ENCODE assay signal across 13 cellular contexts in the genomic region with DNA sequence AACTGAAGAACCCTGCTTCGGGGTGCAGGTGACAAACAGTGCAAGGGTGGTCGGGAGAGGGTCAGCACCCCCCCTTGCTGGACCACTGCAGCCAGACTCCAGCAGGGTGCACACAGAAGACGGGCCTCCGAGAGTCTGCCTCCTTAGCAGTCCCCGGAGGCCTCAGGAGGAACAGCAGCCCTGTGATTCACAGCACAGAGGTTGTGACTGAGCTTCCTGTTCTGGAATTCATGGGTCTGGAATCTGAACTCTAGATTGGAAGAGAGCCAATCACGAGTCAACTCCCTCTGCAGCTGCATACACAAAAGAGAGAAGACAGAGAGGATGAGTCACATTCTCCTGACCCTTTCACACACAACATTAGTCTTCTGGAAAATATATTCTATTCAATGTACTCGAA.
DNase-seq lines count a peak whose midpoint lies in the region; ATAC-seq, FAIRE-seq and TF ChIP-seq lines count a peak whose summit lies in the region.
"Had no signal": no experiment of that assay in that cellular context is flagged by ENCODE, and none has a peak within 500 bp of the region (broad histone marks: within the 10 kb centered on the region; RNA-seq: fewer than 3 reads in every experiment).

No MANE protein-coding gene starts in this region.

- H3K4me2 ChIP-seq in PC-3 (ENCODE audit: low read length): no peak overlapping the region

- no peaks in the 10 kb centered on the region for H4K20me1 ChIP-seq in PC-3 (ENCODE audit: low read length)

- no peaks in the 10 kb centered on the region for H3F3A ChIP-seq in PC-3 (ENCODE audit: low read length, unreplicated experiment)

- H3K4me1 ChIP-seq in PC-3 (ENCODE audit: insufficient read depth, low read length) (peaks cover 3% of the 10 kb centered on the region; the same call in 1 of the 2 replicates), pancreas (no peaks in the 10 kb centered on the region), esophagus squamous epithelium (no peaks in the 10 kb centered on the region)
- H3K4me1 ChIP-seq: right atrium auricular region had no signal

- CTCF ChIA-PET in PC-3 (lab: Charles Lee): no interaction called here

- no peaks in the 10 kb centered on the region for H3K27me3 ChIP-seq in PC-3 (ENCODE audit: low read length)
- no peaks in the 10 kb centered on the region for H3K27me3 ChIP-seq in pancreas
- H3K27me3 ChIP-seq in esophagus squamous epithelium: no peaks in the 10 kb centered on the region
- H3K27me3 ChIP-seq: right atrium auricular region had no signal

- POLR2A ChIA-PET in PC-3 (lab: Charles Lee; ENCODE audit: unreplicated experiment): no interaction called here

- H3K9me3 ChIP-seq in PC-3 (ENCODE audit: low read length): no peaks in the 10 kb centered on the region
- no peaks in the 10 kb centered on the region for H3K9me3 ChIP-seq in pancreas
- no peaks in the 10 kb centered on the region for H3K9me3 ChIP-seq in esophagus squamous epithelium
- H3K9me3 ChIP-seq: right atrium auricular region had no signal

- H3K36me3 ChIP-seq in PC-3 (ENCODE audit: low read depth, low read length): no peaks in the 10 kb centered on the region
- no peaks in the 10 kb centered on the region for H3K36me3 ChIP-seq in pancreas
- H3K36me3 ChIP-seq in esophagus squamous epithelium: no peaks in the 10 kb centered on the region
- H3K36me3 ChIP-seq: right atrium auricular region had no signal

- H3K4me3 ChIP-seq in PC-3 (ENCODE audit: low read length) (no peak overlapping the region), epithelial cell of proximal tubule (ENCODE audit: low read depth, low read length) (no peak overlapping the region), pancreas (no peak overlapping the region), esophagus squamous epithelium (no peak overlapping the region)
- H3K4me3 ChIP-seq: right atrium auricular region had no signal

- DNase-seq in PC-3: peak; percentile 70
- peak; percentile 84 for DNase-seq in epithelial cell of proximal tubule (ENCODE audit: low read depth)
- DNase-seq in pancreas: no peak
- no peak for DNase-seq in esophagus squamous epithelium (lab: John Stamatoyannopoulos, UW)
- no peak for DNase-seq in amygdala (lab: John Stamatoyannopoulos, UW)
- DNase-seq in G401 (ENCODE audit: low spot score): no peak
- DNase-seq: hippocampal formation; KBM-7; stimulated activated naive CD8-positive, alpha-beta T cell treated with anti-CD3 and anti-CD28 coated beads, Interleukin-15, Interleukin-2, amounts not matched to agents 100 U/mL and 50 U/mL, for 24 hours had no signal

- no peak for ATAC-seq in PC-3
- ATAC-seq in pancreas: peak in 3 of 4 donors; percentile 22 to 54 (median 40)
- no peak for ATAC-seq in GM19463 (IDR thresholded peaks at IDR 0.05; ENCODE audit: unreplicated experiment)
- ATAC-seq: activated T-helper 17 cell treated with anti-CD3 and anti-CD28 coated beads, Interleukin-2, amount 50 U/mL, for 72 hours; stimulated activated naive CD8-positive, alpha-beta T cell treated with anti-CD3 and anti-CD28 coated beads, Interleukin-15, Interleukin-2, amounts not matched to agents 100 U/mL and 50 U/mL, for 24 hours had no signal

- no peak for TF ChIP-seq POLR2A in esophagus squamous epithelium (IDR thresholded peaks at IDR 0.05)

- H3K9ac ChIP-seq in PC-3 (ENCODE audit: low read length): no peak overlapping the region

- H3K27ac ChIP-seq in PC-3 (ENCODE audit: low read length): no peak overlapping the region
- H3K27ac ChIP-seq in pancreas: no peak overlapping the region
- H3K27ac ChIP-seq in esophagus squamous epithelium: no peak overlapping the region
- H3K27ac ChIP-seq: right atrium auricular region had no signal

- FAIRE-seq in pancreas (lab: Jason Lieb, UNC): no peak

- H2AFZ ChIP-seq in PC-3 (ENCODE audit: low read length): no peak overlapping the region

- intact Hi-C loops in PC-3 (cut with micrococcal nuclease) (no loop called here), pancreas (cut with DNase I) (no loop called here), esophagus squamous epithelium (cut with DNase I) (no loop called here)

- in situ Hi-C loops in G401 (cut with HindIII; ENCODE audit: low sequenced_read_pairs): no loop called here

- TF ChIP-seq CTCF in GM12873 (IDR thresholded peaks at IDR 0.05; ENCODE audit: insufficient read depth, low read depth, low read length, missing control alignments) (peak; percentile 23), PC-3 (conservative IDR thresholded peaks at IDR 0.05; ENCODE audit: low read depth, low read length) (no peak), epithelial cell of proximal tubule (conservative IDR thresholded peaks at IDR 0.05; ENCODE audit: low read depth, low read length) (peak; percentile 36), pancreas (IDR thresholded peaks at IDR 0.05) (no peak), esophagus squamous epithelium (IDR thresholded peaks at IDR 0.05) (no peak)

- BruUV-seq in PC-3 (replicated peaks; lab: Mats Ljungman, UMichigan): no TSS peak

- no peaks in the 10 kb centered on the region for H3K9me2 ChIP-seq in PC-3 (replicated peaks; ENCODE audit: low read length)

- WGBS in pancreas, 2 donors: 73 to 79% methylated on average over 7 of the region's 7 CpGs
- WGBS in esophagus squamous epithelium, 2 donors: 42 to 48% methylated on average over 5 to 7 of the region's 7 CpGs

- H3K79me2 ChIP-seq in PC-3 (ENCODE audit: low read length): no peaks in the 10 kb centered on the region

Comparison
In these comparisons a context has a peak if more than half of its experiments do, and no peak if none do; other contexts are left out.
1. CTCF ChIP-seq: peak in GM12873 (single experiment) and epithelial cell of proximal tubule (single experiment); none in PC-3 (single experiment), pancreas (0 of 4) and esophagus squamous epithelium (0 of 6).
2. ATAC-seq: peak in pancreas (3 of 4); none in PC-3 (single experiment) and GM19463 (single experiment).
3. DNase-seq: peak in PC-3 (single experiment) and epithelial cell of proximal tubule (single experiment); none in pancreas (0 of 6), esophagus squamous epithelium (single experiment), amygdala (0 of 56) and G401 (single experiment).